In the genomic region with DNA sequence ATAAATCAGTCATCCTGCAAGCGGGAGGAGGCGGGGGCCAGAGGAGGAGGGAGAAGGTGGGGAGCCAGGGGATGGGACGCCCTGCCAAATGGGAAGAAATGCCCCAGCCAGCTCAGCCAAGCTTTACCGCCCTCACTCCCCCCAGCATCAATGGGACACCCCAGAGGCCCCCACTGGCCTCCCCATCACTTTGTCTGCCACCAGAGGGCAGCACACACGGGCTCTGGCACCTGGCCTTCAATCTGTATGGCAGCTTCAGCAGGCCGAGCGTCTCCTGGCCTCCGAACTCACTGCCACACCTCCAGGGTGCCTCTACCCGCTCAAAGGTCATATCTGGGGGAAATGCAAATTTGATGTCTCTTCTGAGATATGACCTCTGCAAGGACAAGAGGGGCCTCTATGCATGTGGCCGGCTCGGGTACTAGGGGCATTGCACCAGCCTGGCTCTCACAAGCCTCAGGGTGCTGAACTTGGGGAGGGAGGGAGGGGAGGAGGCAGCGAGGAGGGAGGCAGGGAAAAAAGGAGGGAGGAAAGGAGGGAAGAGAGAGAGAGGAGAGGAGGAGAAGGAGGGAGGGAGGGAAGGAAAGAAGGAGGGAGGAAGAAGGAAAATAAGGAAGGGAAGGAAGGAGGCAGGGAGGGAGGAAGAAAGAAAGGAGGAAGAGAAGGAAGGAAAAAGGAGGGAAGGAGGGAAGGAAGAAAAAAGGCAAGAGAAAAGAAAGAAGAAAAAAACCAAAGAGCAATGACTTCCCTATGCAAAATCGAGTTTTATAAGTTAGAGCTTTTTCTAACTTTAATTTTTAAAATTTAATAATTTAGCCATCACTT, we compare ENCODE assay signal across 8 cellular contexts. TPM values are rescaled to one million over a fixed set of nuclear protein-coding genes. Genes with fewer than 3 reads are reported as not detected.
DNase-seq lines count a peak whose midpoint lies in the region; ATAC-seq and TF ChIP-seq lines count a peak whose summit lies in the region.

No MANE protein-coding gene starts in this region.

- H3K4me1 ChIP-seq in HAP-1, result no peaks in the 10 kb centered on the region

- H3K4me1 Mint-ChIP-seq in activated CD8-positive, alpha-beta memory T cell treated with anti-CD3 and anti-CD28 coated beads, Interleukin-2, amount 10 ng/mL, durations not matched to agents 7 days and 5 days, result peaks cover 4% of the 10 kb centered on the region
- H3K4me1 Mint-ChIP-seq in natural killer cell, result peaks cover 6 to 15% of the 10 kb centered on the region in 2 donors

- H3K27me3 ChIP-seq in HAP-1 (ENCODE audit: low read depth), result peaks cover 45% of the 10 kb centered on the region

- CTCF ChIA-PET in activated CD8-positive, alpha-beta memory T cell treated with anti-CD3 and anti-CD28 coated beads, Interleukin-2, amount 10 ng/mL, durations not matched to agents 7 days and 5 days (lab: Charles Lee), result interaction anchor here (0.7 to 1.7 kb wide), 15 partner anchors 13 to 183 kb away, joined by 3 to 8 read pairs (median 3); partner anchors contain the start of gene GTF3C5

- no peak overlapping the region for H3K4me3 ChIP-seq in HAP-1
- H3K4me3 ChIP-seq in epithelial cell of proximal tubule (ENCODE audit: low read depth, low read length), result no peak overlapping the region

- DNase-seq in DMS53 (lab: John Stamatoyannopoulos, UW), result peak; percentile 86
- peak; percentile 50 to 81 for DNase-seq in HAP-1 (ENCODE audit: low spot score in 2 of 2)
- peak; percentile 77 for DNase-seq in NCI-H69 (lab: John Stamatoyannopoulos, UW)
- peak; percentile 79 for DNase-seq in activated CD8-positive, alpha-beta memory T cell treated with anti-CD3 and anti-CD28 coated beads, Interleukin-2, amount 10 ng/mL, durations not matched to agents 7 days and 5 days
- DNase-seq in epithelial cell of proximal tubule (ENCODE audit: low read depth), result no peak
- DNase-seq in natural killer cell, result peak; percentile 69
- DNase-seq in stimulated activated naive CD4-positive, alpha-beta T cell (lab: John Stamatoyannopoulos, UW), result peak; percentile 15 to 49 (median 37)

- no peaks in the 10 kb centered on the region for H3K36me3 Mint-ChIP-seq in activated CD8-positive, alpha-beta memory T cell treated with anti-CD3 and anti-CD28 coated beads, Interleukin-2, amount 10 ng/mL, durations not matched to agents 7 days and 5 days
- H3K36me3 Mint-ChIP-seq in natural killer cell, result no peaks in the 10 kb centered on the region

- peak; percentile 96 for ATAC-seq in activated CD8-positive, alpha-beta memory T cell treated with anti-CD3 and anti-CD28 coated beads, Interleukin-2, amount 10 ng/mL, durations not matched to agents 7 days and 5 days
- ATAC-seq in natural killer cell (peak; percentile 88 to 98 (median 97)), GM21447 (IDR thresholded peaks at IDR 0.05; ENCODE audit: unreplicated experiment) (no peak)

- no peaks in the 10 kb centered on the region for H3K9me3 Mint-ChIP-seq in activated CD8-positive, alpha-beta memory T cell treated with anti-CD3 and anti-CD28 coated beads, Interleukin-2, amount 10 ng/mL, durations not matched to agents 7 days and 5 days (ENCODE audit: low read depth)
- H3K9me3 Mint-ChIP-seq in natural killer cell, result no peaks in the 10 kb centered on the region

- intact Hi-C loops in natural killer cell (cut with micrococcal nuclease), result loop anchor here (2.0 kb wide), 1 partner anchor 45 kb away; no protein-coding TSS in a partner anchor

- no peaks in the 10 kb centered on the region for H3K9me3 ChIP-seq in HAP-1

- in situ Hi-C loops in HAP-1 (cut with MboI; ENCODE audit: low sequenced_read_pairs), result no loop called here

- peak; percentile 88 for TF ChIP-seq CTCF in epithelial cell of proximal tubule (conservative IDR thresholded peaks at IDR 0.05; ENCODE audit: low read depth, low read length)
- peak; percentile 78 for TF ChIP-seq CTCF in natural killer cell (IDR thresholded peaks at IDR 0.05)

- no peaks in the 10 kb centered on the region for H3K36me3 ChIP-seq in HAP-1 (replicated peaks)

- peaks cover 69% of the 10 kb centered on the region for H3K27me3 Mint-ChIP-seq in activated CD8-positive, alpha-beta memory T cell treated with anti-CD3 and anti-CD28 coated beads, Interleukin-2, amount 10 ng/mL, durations not matched to agents 7 days and 5 days
- H3K27me3 Mint-ChIP-seq in natural killer cell (ENCODE audit: low read depth in 2 of 2), result peaks cover 15 to 17% of the 10 kb centered on the region in 2 donors

- no peak overlapping the region for H3K4me3 Mint-ChIP-seq in activated CD8-positive, alpha-beta memory T cell treated with anti-CD3 and anti-CD28 coated beads, Interleukin-2, amount 10 ng/mL, durations not matched to agents 7 days and 5 days
- H3K4me3 Mint-ChIP-seq in natural killer cell, result peak overlapping the region; percentile 31

- no peak overlapping the region for H3K27ac Mint-ChIP-seq in activated CD8-positive, alpha-beta memory T cell treated with anti-CD3 and anti-CD28 coated beads, Interleukin-2, amount 10 ng/mL, durations not matched to agents 7 days and 5 days
- H3K27ac Mint-ChIP-seq in natural killer cell, result no peak overlapping the region

RNA-seq across cellular contexts. Expression of gene GFI1B, which starts 0.7 kb away (rescaled TPM):
- total RNA-seq in activated CD8-positive, alpha-beta memory T cell treated with anti-CD3 and anti-CD28 coated beads, Interleukin-2, amount 10 ng/mL, durations not matched to agents 7 days and 5 days, result not detected
- total RNA-seq in epithelial cell of proximal tubule, result not detected in 2 replicates
- 1 to 10 TPM in 2 of 3 donors, under 1 TPM in 1; 0.41 to 3.3 (median 2.8) TPM for total RNA-seq in natural killer cell

RNA-seq across cellular contexts. Expression of gene TSC1, which starts 33.4 kb away (rescaled TPM):
- total RNA-seq in activated CD8-positive, alpha-beta memory T cell treated with anti-CD3 and anti-CD28 coated beads, Interleukin-2, amount 10 ng/mL, durations not matched to agents 7 days and 5 days, result 10 to 100 TPM; 29.8 to 30.3 TPM
- total RNA-seq in epithelial cell of proximal tubule (22.0 and 26.3 TPM in 2 replicates), natural killer cell (10 to 100 TPM; 58.0 to 73.5 (median 63.3) TPM)

RNA-seq across cellular contexts. Expression of gene GTF3C5, which starts 53.0 kb away (rescaled TPM):
- 10 to 100 TPM; 83.8 to 89.0 TPM for total RNA-seq in activated CD8-positive, alpha-beta memory T cell treated with anti-CD3 and anti-CD28 coated beads, Interleukin-2, amount 10 ng/mL, durations not matched to agents 7 days and 5 days
- total RNA-seq in epithelial cell of proximal tubule (112 and 121 TPM in 2 replicates), natural killer cell (10 to 100 TPM; 52.6 to 69.2 (median 60.4) TPM)
